ENCODE assay signal across 7 cellular contexts in the genomic region with DNA sequence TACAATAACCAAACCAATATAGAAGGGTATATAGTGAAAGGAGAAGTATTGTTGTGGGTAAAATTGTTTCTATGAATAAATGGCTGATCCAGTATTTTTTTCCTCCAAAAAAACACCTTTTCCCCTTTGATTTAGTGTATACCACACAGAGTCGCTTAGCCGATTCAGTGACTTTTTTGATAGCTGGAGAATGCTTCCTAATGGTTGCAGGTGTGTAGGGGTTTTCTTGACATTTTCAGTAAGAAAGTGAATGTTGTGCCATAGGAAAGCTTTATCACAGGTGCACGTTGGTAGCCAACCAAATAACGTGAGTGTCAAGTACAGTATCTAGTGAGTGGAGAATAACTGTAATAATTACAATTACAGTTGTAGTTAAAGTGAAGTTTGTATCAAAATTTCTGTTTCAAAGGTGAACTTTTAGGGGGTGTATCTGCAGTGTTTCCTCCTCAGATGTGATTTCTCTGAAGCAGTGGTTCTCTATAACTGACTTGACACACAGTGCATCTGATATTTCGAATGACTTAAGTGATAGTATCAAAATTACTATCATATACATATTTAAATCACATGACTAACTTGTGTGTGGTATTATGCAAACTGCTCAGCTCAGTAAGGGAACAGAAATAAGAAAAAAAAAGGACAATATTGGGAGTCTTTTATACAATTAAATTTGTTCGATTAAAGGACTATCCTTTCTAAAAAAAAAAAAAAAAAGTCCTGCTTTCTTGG.
DNase-seq lines count a peak whose midpoint lies in the region; ATAC-seq, FAIRE-seq and TF ChIP-seq lines count a peak whose summit lies in the region.
"Not testable (repeated sequence)": the region's sequence is repeated elsewhere in the genome, so short reads cannot be mapped to it uniquely, and the experiment has no call there.

No MANE protein-coding gene starts in this region.

- intact Hi-C loops in activated CD4-positive, alpha-beta T cell treated with anti-CD3 and anti-CD28 coated beads for 36 hours (cut with DNase I, micrococcal nuclease), result loop anchor here in 1 of 2 experiments (2.0 kb wide), 1 partner anchor 63 kb away; no protein-coding TSS in a partner anchor

- POLR2A ChIA-PET in activated CD4-positive, alpha-beta T cell treated with anti-CD3 and anti-CD28 coated beads for 36 hours (lab: Charles Lee), result not testable (repeated sequence)

- H3K9me3 Mint-ChIP-seq in activated CD4-positive, alpha-beta T cell treated with anti-CD3 and anti-CD28 coated beads for 36 hours (ENCODE audit: low read depth); activated CD8-positive, alpha-beta memory T cell treated with anti-CD3 and anti-CD28 coated beads, Interleukin-2, amount 10 ng/mL, durations not matched to agents 7 days and 5 days (ENCODE audit: low read depth); activated T-cell treated with anti-CD3 and anti-CD28 coated beads, Interleukin-2, amount 50 U/mL, for 72 hours; activated naive CD8-positive, alpha-beta T cell treated with anti-CD3 and anti-CD28 coated beads, Interleukin-2, amount 50 U/mL, for 24 hours; stimulated activated effector memory CD8-positive, alpha-beta T cell treated with anti-CD3 and anti-CD28 coated beads, Interleukin-12 subunit alpha, Interleukin-12 subunit beta, amount 100 ng/mL, for 72 hours: not testable (repeated sequence)

- H3K27ac Mint-ChIP-seq in activated CD4-positive, alpha-beta T cell treated with anti-CD3 and anti-CD28 coated beads for 36 hours; activated CD8-positive, alpha-beta memory T cell treated with anti-CD3 and anti-CD28 coated beads, Interleukin-2, amount 10 ng/mL, durations not matched to agents 7 days and 5 days; activated naive CD8-positive, alpha-beta T cell treated with anti-CD3 and anti-CD28 coated beads, Interleukin-2, amount 50 U/mL, for 24 hours: not testable (repeated sequence)
- H3K27ac Mint-ChIP-seq in activated T-cell treated with anti-CD3 and anti-CD28 coated beads, Interleukin-2, amount 50 U/mL, for 72 hours, result peak overlapping the region; percentile 19
- H3K27ac Mint-ChIP-seq in stimulated activated effector memory CD8-positive, alpha-beta T cell treated with anti-CD3 and anti-CD28 coated beads, Interleukin-12 subunit alpha, Interleukin-12 subunit beta, amount 100 ng/mL, for 72 hours, result peak overlapping the region; percentile 20

- peak; percentile 98 for ATAC-seq in activated CD4-positive, alpha-beta T cell treated with anti-CD3 and anti-CD28 coated beads for 36 hours
- ATAC-seq in activated CD8-positive, alpha-beta memory T cell treated with anti-CD3 and anti-CD28 coated beads, Interleukin-2, amount 10 ng/mL, durations not matched to agents 7 days and 5 days, result peak; percentile 53
- ATAC-seq in activated T-cell treated with anti-CD3 and anti-CD28 coated beads, Interleukin-2, amount 50 U/mL, for 72 hours (replicated peaks in 1 of 2), result peak; percentile 88 to 97
- peak; percentile 82 for ATAC-seq in activated naive CD8-positive, alpha-beta T cell treated with anti-CD3 and anti-CD28 coated beads, Interleukin-2, amount 50 U/mL, for 24 hours
- ATAC-seq in stimulated activated effector memory CD8-positive, alpha-beta T cell treated with anti-CD3 and anti-CD28 coated beads, Interleukin-12 subunit alpha, Interleukin-12 subunit beta, amount 100 ng/mL, for 72 hours, result peak; percentile 99

- peaks cover 11% of the 10 kb centered on the region for H3K4me1 Mint-ChIP-seq in activated CD4-positive, alpha-beta T cell treated with anti-CD3 and anti-CD28 coated beads for 36 hours
- not testable (repeated sequence) for H3K4me1 Mint-ChIP-seq in activated CD8-positive, alpha-beta memory T cell treated with anti-CD3 and anti-CD28 coated beads, Interleukin-2, amount 10 ng/mL, durations not matched to agents 7 days and 5 days; activated naive CD8-positive, alpha-beta T cell treated with anti-CD3 and anti-CD28 coated beads, Interleukin-2, amount 50 U/mL, for 24 hours
- peaks cover 13% of the 10 kb centered on the region for H3K4me1 Mint-ChIP-seq in activated T-cell treated with anti-CD3 and anti-CD28 coated beads, Interleukin-2, amount 50 U/mL, for 72 hours (ENCODE audit: low read depth)
- peaks cover 11% of the 10 kb centered on the region for H3K4me1 Mint-ChIP-seq in stimulated activated effector memory CD8-positive, alpha-beta T cell treated with anti-CD3 and anti-CD28 coated beads, Interleukin-12 subunit alpha, Interleukin-12 subunit beta, amount 100 ng/mL, for 72 hours

- H3K27me3 Mint-ChIP-seq in activated CD4-positive, alpha-beta T cell treated with anti-CD3 and anti-CD28 coated beads for 36 hours; activated T-cell treated with anti-CD3 and anti-CD28 coated beads, Interleukin-2, amount 50 U/mL, for 72 hours (ENCODE audit: low read depth); activated naive CD8-positive, alpha-beta T cell treated with anti-CD3 and anti-CD28 coated beads, Interleukin-2, amount 50 U/mL, for 24 hours: not testable (repeated sequence)
- peaks cover 10% of the 10 kb centered on the region for H3K27me3 Mint-ChIP-seq in activated CD8-positive, alpha-beta memory T cell treated with anti-CD3 and anti-CD28 coated beads, Interleukin-2, amount 10 ng/mL, durations not matched to agents 7 days and 5 days

- DNase-seq in GM12892 (ENCODE audit: insufficient read length); GM19239 (ENCODE audit: insufficient read length, low spot score); activated CD4-positive, alpha-beta T cell treated with anti-CD3 and anti-CD28 coated beads for 36 hours; activated CD8-positive, alpha-beta memory T cell treated with anti-CD3 and anti-CD28 coated beads, Interleukin-2, amount 10 ng/mL, durations not matched to agents 7 days and 5 days; activated T-cell treated with anti-CD3 and anti-CD28 coated beads, Interleukin-2, amount 50 U/mL, for 72 hours; activated naive CD8-positive, alpha-beta T cell treated with anti-CD3 and anti-CD28 coated beads, Interleukin-2, amount 50 U/mL, for 24 hours; stimulated activated effector memory CD8-positive, alpha-beta T cell treated with anti-CD3 and anti-CD28 coated beads, Interleukin-12 subunit alpha, Interleukin-12 subunit beta, amount 100 ng/mL, for 72 hours (ENCODE audit: low spot score in 2 of 2): not testable (repeated sequence)

- not testable (repeated sequence) for TF ChIP-seq POLR2A in GM12892 (IDR thresholded peaks at IDR 0.05; ENCODE audit: low read depth, low read length)

- H3K36me3 Mint-ChIP-seq in activated CD4-positive, alpha-beta T cell treated with anti-CD3 and anti-CD28 coated beads for 36 hours (ENCODE audit: low read depth); activated CD8-positive, alpha-beta memory T cell treated with anti-CD3 and anti-CD28 coated beads, Interleukin-2, amount 10 ng/mL, durations not matched to agents 7 days and 5 days; activated T-cell treated with anti-CD3 and anti-CD28 coated beads, Interleukin-2, amount 50 U/mL, for 72 hours (ENCODE audit: insufficient read depth in 2 of 2); activated naive CD8-positive, alpha-beta T cell treated with anti-CD3 and anti-CD28 coated beads, Interleukin-2, amount 50 U/mL, for 24 hours (ENCODE audit: low read depth); stimulated activated effector memory CD8-positive, alpha-beta T cell treated with anti-CD3 and anti-CD28 coated beads, Interleukin-12 subunit alpha, Interleukin-12 subunit beta, amount 100 ng/mL, for 72 hours: not testable (repeated sequence)

- not testable (repeated sequence) for H3K4me3 Mint-ChIP-seq in activated CD4-positive, alpha-beta T cell treated with anti-CD3 and anti-CD28 coated beads for 36 hours; activated CD8-positive, alpha-beta memory T cell treated with anti-CD3 and anti-CD28 coated beads, Interleukin-2, amount 10 ng/mL, durations not matched to agents 7 days and 5 days; activated naive CD8-positive, alpha-beta T cell treated with anti-CD3 and anti-CD28 coated beads, Interleukin-2, amount 50 U/mL, for 24 hours; stimulated activated effector memory CD8-positive, alpha-beta T cell treated with anti-CD3 and anti-CD28 coated beads, Interleukin-12 subunit alpha, Interleukin-12 subunit beta, amount 100 ng/mL, for 72 hours
- peak overlapping the region in 1 of 2 donors; percentile 49 for H3K4me3 Mint-ChIP-seq in activated T-cell treated with anti-CD3 and anti-CD28 coated beads, Interleukin-2, amount 50 U/mL, for 72 hours

- peak; percentile 9 for FAIRE-seq in GM12892 (lab: Jason Lieb, UNC)
- peak; percentile 60 for FAIRE-seq in GM19239 (lab: Jason Lieb, UNC)

- CTCF ChIA-PET in activated CD4-positive, alpha-beta T cell treated with anti-CD3 and anti-CD28 coated beads for 36 hours (lab: Charles Lee), result interaction anchor here (0.7 to 1.2 kb wide), 3 partner anchors 62 to 364 kb away, joined by 3 to 6 read pairs (median 6); no protein-coding TSS in a partner anchor
- CTCF ChIA-PET in activated CD8-positive, alpha-beta memory T cell treated with anti-CD3 and anti-CD28 coated beads, Interleukin-2, amount 10 ng/mL, durations not matched to agents 7 days and 5 days (lab: Charles Lee), result interaction anchor here (1.6 kb wide), 1 partner anchor 62 kb away, joined by 3 read pairs; no protein-coding TSS in a partner anchor
